Comparison of ENCODE assay signal across 23 cellular contexts in the genomic region with DNA sequence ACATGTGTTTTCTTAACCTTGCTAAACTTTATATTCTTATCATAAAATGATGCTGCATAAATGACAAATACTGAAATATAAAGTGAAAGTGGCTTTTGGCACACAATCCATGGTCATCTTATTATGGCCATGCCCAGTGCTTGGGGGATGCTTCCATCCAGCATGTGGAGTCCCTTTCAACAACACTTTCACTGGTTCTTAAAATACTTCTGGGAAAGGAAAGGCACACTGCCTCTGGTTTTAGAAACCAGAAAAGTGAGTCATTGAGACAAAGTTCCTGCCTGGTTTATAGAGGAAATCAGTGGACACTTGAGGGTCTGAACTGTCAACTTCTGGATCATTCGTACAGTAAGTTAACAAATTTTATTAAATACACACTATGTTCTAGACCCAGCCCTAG.
DNase-seq lines count a peak whose midpoint lies in the region; ATAC-seq, FAIRE-seq and TF ChIP-seq lines count a peak whose summit lies in the region.
"Had no signal": no experiment of that assay in that cellular context is flagged by ENCODE, and none has a peak within 500 bp of the region (broad histone marks: within the 10 kb centered on the region; RNA-seq: fewer than 3 reads in every experiment).

No MANE protein-coding gene starts in this region.

- H3K4me1 ChIP-seq in PC-3 (ENCODE audit: insufficient read depth, low read length) (no peaks in the 10 kb centered on the region), ovary (ENCODE audit: insufficient read depth) (no peaks in the 10 kb centered on the region)
- H3K4me1 ChIP-seq: sigmoid colon, uterus had no signal

- H3K27me3 ChIP-seq in PC-3 (ENCODE audit: low read length) (peaks cover 7% of the 10 kb centered on the region; the same call in 1 of the 2 replicates), ovary (no peaks in the 10 kb centered on the region)
- H3K27me3 ChIP-seq: sigmoid colon, uterus had no signal

- no peak for FAIRE-seq in GM19239 (lab: Jason Lieb, UNC)
- FAIRE-seq: H1 had no signal

- H3K36me3 ChIP-seq in PC-3 (ENCODE audit: low read depth, low read length) (no peaks in the 10 kb centered on the region), ovary (no peaks in the 10 kb centered on the region)
- H3K36me3 ChIP-seq: sigmoid colon, uterus had no signal

- H3K79me2 ChIP-seq in PC-3 (ENCODE audit: low read length): no peaks in the 10 kb centered on the region

- CTCF ChIA-PET in PC-3 (lab: Charles Lee): no interaction called here

- no peak for TF ChIP-seq POLR2A in ovary (IDR thresholded peaks at IDR 0.05)

- no peaks in the 10 kb centered on the region for H3F3A ChIP-seq in PC-3 (ENCODE audit: low read length, unreplicated experiment)

- DNase-seq in EH (ENCODE audit: low read depth) (peak; percentile 82), PC-3 (peak; percentile 18), fibroblast of mammary gland (ENCODE audit: low read depth) (peak; percentile 36), stromal cell of bone marrow (ENCODE audit: low read depth) (peak; percentile 58), ovary (no peak), GM19239 (ENCODE audit: insufficient read length, low spot score) (no peak), G401 (ENCODE audit: low spot score) (no peak), NCI-H345 treated with DMSO at 0.1 percent for 48 hours (lab: John Stamatoyannopoulos, UW; ENCODE audit: unreplicated experiment) (no peak)
- DNase-seq: activated CD4-positive, alpha-beta T cell treated with anti-CD3 and anti-CD28 coated beads, Interleukin-2, amount 50 U/mL, for 48 hours; activated CD4-positive, CD25-positive, alpha-beta regulatory T cell; activated CD8-positive, alpha-beta memory T cell treated with anti-CD3 and anti-CD28 coated beads, Interleukin-2, amount 50 U/mL, for 48 hours; activated effector memory CD4-positive, alpha-beta T cell treated with Interleukin-2 at 50 U/mL for 16 hours; activated naive CD8-positive, alpha-beta T cell treated with anti-CD3 and anti-CD28 coated beads, Interleukin-2, amount 10 ng/mL, durations not matched to agents 7 days and 5 days; AML-193; DMS53; KBM-7; left ventricle myocardium superior; NCI-H187; NCI-H526 treated with DMSO at 0.1 percent for 48 hours; nephron progenitor cell; sigmoid colon; uterus had no signal

- no peaks in the 10 kb centered on the region for H3K9me3 ChIP-seq in PC-3 (ENCODE audit: low read length)
- no peaks in the 10 kb centered on the region for H3K9me3 ChIP-seq in ovary
- H3K9me3 ChIP-seq: sigmoid colon, uterus had no signal

- no peak for TF ChIP-seq EP300 in ovary (IDR thresholded peaks at IDR 0.05)

- H3K4me3 ChIP-seq in PC-3 (ENCODE audit: low read length) (no peak overlapping the region), fibroblast of mammary gland (ENCODE audit: control insufficient read depth, low read depth, low read length) (no peak overlapping the region), ovary (no peak overlapping the region)
- H3K4me3 ChIP-seq: sigmoid colon, uterus had no signal

- H3K4me2 ChIP-seq in PC-3 (ENCODE audit: low read length): no peak overlapping the region; the same call in 1 of the 2 replicates

- POLR2A ChIA-PET in PC-3 (lab: Charles Lee; ENCODE audit: unreplicated experiment): no interaction called here

- no peak overlapping the region for H3K9ac ChIP-seq in PC-3 (ENCODE audit: low read length)

- H2AFZ ChIP-seq in PC-3 (ENCODE audit: low read length): no peak overlapping the region

- TF ChIP-seq CTCF in PC-3 (conservative IDR thresholded peaks at IDR 0.05; ENCODE audit: low read depth, low read length) (no peak), fibroblast of mammary gland (conservative IDR thresholded peaks at IDR 0.05; ENCODE audit: control insufficient read depth, insufficient read depth, low read depth, low read length) (no peak), ovary (IDR thresholded peaks at IDR 0.05) (no peak)

- no TSS peak for BruUV-seq in PC-3 (replicated peaks; lab: Mats Ljungman, UMichigan)

- in situ Hi-C loops in G401 (cut with HindIII; ENCODE audit: low sequenced_read_pairs): no loop called here

- H3K9me2 ChIP-seq in PC-3 (replicated peaks; ENCODE audit: low read length): no peaks in the 10 kb centered on the region

- intact Hi-C loops in PC-3 (cut with micrococcal nuclease) (no loop called here), ovary (cut with DNase I) (no loop called here)

- H3K27ac ChIP-seq in PC-3 (ENCODE audit: low read length) (no peak overlapping the region), ovary (no peak overlapping the region)
- H3K27ac ChIP-seq: sigmoid colon, uterus had no signal

- H4K20me1 ChIP-seq in PC-3 (ENCODE audit: low read length): no peaks in the 10 kb centered on the region

- WGBS in ovary, 3 donors: 72 to 92% (median 83%) methylated on average over 1 of the region's 1 CpG

- ATAC-seq in PC-3: no peak; the same call in 1 of the 2 replicates
- ATAC-seq: left ventricle myocardium superior had no signal

Comparison
In these comparisons a context has a peak if more than half of its experiments do, and no peak if none do; other contexts are left out.
1. DNase-seq: peak in EH (single experiment), PC-3 (single experiment), fibroblast of mammary gland (single experiment) and stromal cell of bone marrow (single experiment); none in ovary (0 of 5), GM19239 (single experiment), G401 (single experiment) and NCI-H345 treated with DMSO at 0.1 percent for 48 hours (single experiment).